8 cellular contexts compared by ENCODE assay signal in the genomic region with DNA sequence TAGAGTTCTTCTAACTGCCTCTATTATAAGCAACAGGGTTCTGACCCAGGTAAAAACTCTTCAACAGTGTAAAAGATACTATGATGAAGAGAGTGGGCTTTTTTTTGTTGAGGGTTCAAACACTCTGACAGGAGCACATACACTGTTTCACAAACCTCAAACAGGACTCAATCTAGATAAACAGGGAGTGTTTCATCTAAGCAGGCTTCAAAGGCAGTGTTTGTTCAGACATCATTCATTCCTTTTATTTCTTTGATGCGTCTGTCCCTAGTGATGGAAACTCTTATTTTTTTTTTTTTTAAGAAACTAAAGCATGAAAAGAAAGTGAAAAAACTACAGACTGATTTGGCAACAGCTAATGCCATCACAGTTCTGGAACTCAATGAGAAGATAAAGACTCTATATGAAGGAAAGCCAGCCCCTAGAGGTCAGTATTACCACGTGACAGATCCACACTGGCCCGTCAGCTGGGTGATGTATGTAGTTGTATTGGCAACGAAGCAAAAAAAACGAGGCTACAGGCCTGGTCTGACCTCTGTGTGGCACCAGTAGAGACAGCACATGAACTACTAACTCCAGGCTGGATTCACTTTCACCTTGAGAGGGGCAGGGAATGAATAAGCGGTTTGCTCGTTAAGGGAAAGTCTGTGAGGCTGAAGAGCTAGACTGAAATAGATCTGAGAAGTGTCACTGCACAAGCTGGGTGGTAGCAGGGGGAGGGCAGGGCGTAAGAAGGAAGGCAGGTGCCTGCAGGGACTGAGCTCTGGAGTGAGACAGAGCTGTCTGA.
A peak's percentile ranks its signal among the peaks of the same experiment; 100 is the strongest.
DNase-seq lines count a peak whose midpoint lies in the region; ATAC-seq lines count a peak whose summit lies in the region.

No MANE protein-coding gene starts in this region.

- intact Hi-C loops in activated T-helper 1 cell treated with anti-CD3 and anti-CD28 coated beads, Interleukin-12 subunit alpha, Interleukin-12 subunit beta, Interleukin-2, Interleukin-4 antibody, amounts not matched to agents 30 ng/mL and 10 ng/mL and 1 ng/mL, durations not matched to agents 14 hours and 24 hours and 36 hours (cut with micrococcal nuclease): loop anchor here (1.0 kb wide), 1 partner anchor 326 kb away; no protein-coding TSS in a partner anchor
- intact Hi-C loops in left cardiac atrium (cut with DNase I): loop anchor here in 1 of 2 donors (5.0 kb wide), 1 partner anchor 212 kb away; no protein-coding TSS in a partner anchor

- H3K4me3 Mint-ChIP-seq in activated T-helper 1 cell treated with anti-CD3 and anti-CD28 coated beads, Interleukin-12 subunit alpha, Interleukin-12 subunit beta, Interleukin-2, Interleukin-4 antibody, amounts not matched to agents 30 ng/mL and 10 ng/mL and 1 ng/mL, durations not matched to agents 14 hours and 24 hours and 36 hours: no peak overlapping the region

- DNase-seq in DMS53 (lab: John Stamatoyannopoulos, UW) (peak; percentile 96), NCI-H510A (lab: John Stamatoyannopoulos, UW) (peak; percentile 40), left cardiac atrium (peak; percentile 37), retina (peak; percentile 79), T1000 (lab: John Stamatoyannopoulos, UW) (no peak)
- peak; percentile 0 for DNase-seq in activated T-helper 1 cell treated with anti-CD3 and anti-CD28 coated beads, Interleukin-12 subunit alpha, Interleukin-12 subunit beta, Interleukin-2, Interleukin-4 antibody, amounts not matched to agents 30 ng/mL and 10 ng/mL and 1 ng/mL, durations not matched to agents 14 hours and 24 hours and 36 hours (ENCODE audit: low spot score)

- no peaks in the 10 kb centered on the region for H3K9me3 Mint-ChIP-seq in activated T-helper 1 cell treated with anti-CD3 and anti-CD28 coated beads, Interleukin-12 subunit alpha, Interleukin-12 subunit beta, Interleukin-2, Interleukin-4 antibody, amounts not matched to agents 30 ng/mL and 10 ng/mL and 1 ng/mL, durations not matched to agents 14 hours and 24 hours and 36 hours

- no peak overlapping the region for H3K27ac Mint-ChIP-seq in activated T-helper 1 cell treated with anti-CD3 and anti-CD28 coated beads, Interleukin-12 subunit alpha, Interleukin-12 subunit beta, Interleukin-2, Interleukin-4 antibody, amounts not matched to agents 30 ng/mL and 10 ng/mL and 1 ng/mL, durations not matched to agents 14 hours and 24 hours and 36 hours

- peaks cover 5% of the 10 kb centered on the region for H3K27me3 Mint-ChIP-seq in activated T-helper 1 cell treated with anti-CD3 and anti-CD28 coated beads, Interleukin-12 subunit alpha, Interleukin-12 subunit beta, Interleukin-2, Interleukin-4 antibody, amounts not matched to agents 30 ng/mL and 10 ng/mL and 1 ng/mL, durations not matched to agents 14 hours and 24 hours and 36 hours (ENCODE audit: insufficient read depth)

- ATAC-seq in GM19324 (IDR thresholded peaks at IDR 0.05; ENCODE audit: low FRiP score, unreplicated experiment): peak; percentile 91
- peak; percentile 87 for ATAC-seq in HG03135 (IDR thresholded peaks at IDR 0.05; ENCODE audit: unreplicated experiment)
- peak; percentile 74 to 92 for ATAC-seq in left cardiac atrium

- H3K36me3 Mint-ChIP-seq in activated T-helper 1 cell treated with anti-CD3 and anti-CD28 coated beads, Interleukin-12 subunit alpha, Interleukin-12 subunit beta, Interleukin-2, Interleukin-4 antibody, amounts not matched to agents 30 ng/mL and 10 ng/mL and 1 ng/mL, durations not matched to agents 14 hours and 24 hours and 36 hours (ENCODE audit: low read depth): no peaks in the 10 kb centered on the region

- no peaks in the 10 kb centered on the region for H3K4me1 Mint-ChIP-seq in activated T-helper 1 cell treated with anti-CD3 and anti-CD28 coated beads, Interleukin-12 subunit alpha, Interleukin-12 subunit beta, Interleukin-2, Interleukin-4 antibody, amounts not matched to agents 30 ng/mL and 10 ng/mL and 1 ng/mL, durations not matched to agents 14 hours and 24 hours and 36 hours (ENCODE audit: low read depth)
